Comparison of ENCODE assay signal across 2 cellular contexts in genomic region chr2:187499941-187500532, GRCh38.
TF ChIP-seq lines count a peak whose summit lies in the region.

No MANE protein-coding gene starts in this region.

TF ChIP-seq in GM23338, 12 proteins besides CTCF, POLR2A, EP300 and RAD21:
- TF ChIP-seq JUNB (IDR thresholded peaks at IDR 0.05; ENCODE audit: unreplicated experiment) (no peak), REST (IDR thresholded peaks at IDR 0.05; ENCODE audit: unreplicated experiment) (no peak), ETS1 (IDR thresholded peaks at IDR 0.05) (no peak), EZH2phosphoT487 (IDR thresholded peaks at IDR 0.05; ENCODE audit: unreplicated experiment) (no peak), NANOG (IDR thresholded peaks at IDR 0.05; ENCODE audit: borderline replicate concordance) (no peak), ZNF114 (CRISPR knock-in tag; IDR thresholded peaks at IDR 0.05) (no peak), EZH2 (IDR thresholded peaks at IDR 0.05; ENCODE audit: low read depth, unreplicated experiment) (no peak), POLR2AphosphoS5 (IDR thresholded peaks at IDR 0.05; ENCODE audit: low read depth) (no peak), ZNF462 (CRISPR knock-in tag; IDR thresholded peaks at IDR 0.05) (no peak), STAT1 (IDR thresholded peaks at IDR 0.05; ENCODE audit: unreplicated experiment) (no peak), CREB1 (CRISPR knock-in tag; IDR thresholded peaks at IDR 0.05; ENCODE audit: low read depth) (no peak), ZNF331 (CRISPR knock-in tag; IDR thresholded peaks at IDR 0.05; ENCODE audit: low read depth) (no peak)
TF ChIP-seq in GM23338: peak in this region for 0.

TF ChIP-seq in GM12878, 131 proteins besides CTCF, POLR2A, EP300 and RAD21:
- TF ChIP-seq YY1 (IDR thresholded peaks at IDR 0.05; ENCODE audit: low read depth, low read length): 0 out of 2 replicates have a peak, but pooled peaks have one; percentile 44
- TF ChIP-seq RFX5 (IDR thresholded peaks at IDR 0.05; ENCODE audit: low read depth, low read length): peak; percentile 76; the same call in 1 of the 2 replicates
- no peak for TF ChIP-seq REST (IDR thresholded peaks at IDR 0.05; ENCODE audit: low read depth, low read length)
- TF ChIP-seq SMC3 (IDR thresholded peaks at IDR 0.05; ENCODE audit: borderline replicate concordance, low read length): peak; percentile 96; the same call in 1 of the 2 replicates
- TF ChIP-seq BACH1 (IDR thresholded peaks at IDR 0.05; ENCODE audit: borderline replicate concordance): no peak
TF ChIP-seq in GM12878: peak in this region for 3.
